16 cellular contexts compared by ENCODE assay signal in genomic region chr13:63910406-63910957, GRCh38.
DNase-seq lines count a peak whose midpoint lies in the region; ATAC-seq and TF ChIP-seq lines count a peak whose summit lies in the region.
"Had no signal": no experiment of that assay in that cellular context is flagged by ENCODE, and none has a peak within 500 bp of the region (broad histone marks: within the 10 kb centered on the region; RNA-seq: fewer than 3 reads in every experiment).

No MANE protein-coding gene starts in this region.

- H3K9ac ChIP-seq in mammary epithelial cell (ENCODE audit: insufficient read depth, low read length) = no peak overlapping the region
- H3K9ac ChIP-seq: parathyroid adenoma had no signal

- no peaks in the 10 kb centered on the region for H3K9me3 ChIP-seq in A673 (ENCODE audit: low read depth, low read length, poor library complexity, severe bottlenecking)
- no peaks in the 10 kb centered on the region for H3K9me3 ChIP-seq in mammary epithelial cell (replicated peaks; ENCODE audit: insufficient read depth, low read length)
- H3K9me3 ChIP-seq in breast epithelium = no peaks in the 10 kb centered on the region

- intact Hi-C loops in A673 (cut with micrococcal nuclease; ENCODE audit: unreplicated experiment) = loop anchor here (10.0 kb wide), 1 partner anchor 786 kb away; no protein-coding TSS in a partner anchor
- intact Hi-C loops in mammary epithelial cell (cut with micrococcal nuclease) = no loop called here
- intact Hi-C loops in breast epithelium (cut with DNase I; ENCODE audit: low total_unique reads) = no loop called here

- DNase-seq in A673 (ENCODE audit: low spot score) (peak; percentile 52), M059J (ENCODE audit: low read depth) (peak; percentile 45), brain microvascular endothelial cell (peak; percentile 2), iris pigment epithelial cell (ENCODE audit: low read depth) (peak; percentile 14), mammary epithelial cell (no peak), breast epithelium (ENCODE audit: low spot score in 2 of 2) (no peak), kidney glomerular epithelial cell (lab: John Stamatoyannopoulos, UW) (no peak)
- DNase-seq: activated T-cell treated with anti-CD3 and anti-CD28 coated beads for 4 hours; amniotic stem cell; dorsolateral prefrontal cortex; NCI-H82; stimulated activated CD4-positive, alpha-beta T cell treated with anti-CD3 and anti-CD28 coated beads, Interleukin-2, amount 100 ng/mL, for 24 hours had no signal

- H3K27me3 ChIP-seq in A673 (replicated peaks; ENCODE audit: insufficient read depth, low read depth, low read length, poor library complexity) (no peaks in the 10 kb centered on the region), brain microvascular endothelial cell (replicated peaks) (no peaks in the 10 kb centered on the region), mammary epithelial cell (ENCODE audit: insufficient read depth, low read length) (no peaks in the 10 kb centered on the region), breast epithelium (no peaks in the 10 kb centered on the region)

- H3K27ac ChIP-seq in A673 (ENCODE audit: low read depth, low read length, poor library complexity, severe bottlenecking) (no peak overlapping the region), brain microvascular endothelial cell (no peak overlapping the region), mammary epithelial cell (ENCODE audit: insufficient read depth, low read depth, low read length) (no peak overlapping the region), breast epithelium (no peak overlapping the region)
- H3K27ac ChIP-seq: dorsolateral prefrontal cortex, parathyroid adenoma, VCaP had no signal

- no peak overlapping the region for H3K4me2 ChIP-seq in mammary epithelial cell (ENCODE audit: insufficient read depth, low read depth, low read length)

- H3K4me3 ChIP-seq in A673 (ENCODE audit: low read depth, low read length, poor library complexity, severe bottlenecking) (no peak overlapping the region), brain microvascular endothelial cell (ENCODE audit: low read depth, low read length) (no peak overlapping the region), mammary epithelial cell (replicated peaks in 1 of 3; ENCODE audit: insufficient read depth in 1 of 3, low read depth in 2 of 3, low read length in 3 of 3) (no peak overlapping the region), breast epithelium (no peak overlapping the region)

- H2AFZ ChIP-seq in mammary epithelial cell (ENCODE audit: low read depth, low read length) = no peak overlapping the region
- H2AFZ ChIP-seq: parathyroid adenoma had no signal

- H3K79me2 ChIP-seq in mammary epithelial cell (ENCODE audit: insufficient read depth, low read length) = no peaks in the 10 kb centered on the region
- H3K79me2 ChIP-seq: parathyroid adenoma had no signal

- TF ChIP-seq CTCF in A673 (conservative IDR thresholded peaks at IDR 0.05; ENCODE audit: low read depth, low read length) (no peak), brain microvascular endothelial cell (IDR thresholded peaks at IDR 0.05; ENCODE audit: low read depth, low read length, missing control alignments) (no peak), mammary epithelial cell (conservative IDR thresholded peaks at IDR 0.05 in 1 of 2, IDR thresholded peaks at IDR 0.05 in 1 of 2; ENCODE audit: extremely low read depth in 1 of 2, insufficient read depth in 1 of 2, low read depth in 1 of 2, low read length in 2 of 2) (no peak), breast epithelium (IDR thresholded peaks at IDR 0.05) (no peak)

- dilution Hi-C loops in mammary epithelial cell (cut with HindIII; ENCODE audit: low sequenced_read_pairs) = no loop called here

- in situ Hi-C loops in brain microvascular endothelial cell (cut with HindIII; ENCODE audit: low pct_ligation_motif_present, low sequenced_read_pairs) = no loop called here
- in situ Hi-C loops in mammary epithelial cell (cut with MboI; ENCODE audit: low sequenced_read_pairs in 2 of 2) = no loop called here

- CTCF ChIA-PET in A673 (lab: Charles Lee) (no interaction called here), mammary epithelial cell (lab: Charles Lee; ENCODE audit: low non-redundant PET) (no interaction called here)

- H3K36me3 ChIP-seq in A673 (ENCODE audit: insufficient read depth, low read length, poor library complexity, severe bottlenecking) (no peaks in the 10 kb centered on the region), brain microvascular endothelial cell (replicated peaks) (no peaks in the 10 kb centered on the region), mammary epithelial cell (ENCODE audit: insufficient read depth, low read length) (no peaks in the 10 kb centered on the region), breast epithelium (no peaks in the 10 kb centered on the region)

- POLR2A ChIA-PET in A673 (lab: Charles Lee; ENCODE audit: low non-redundant PET) = no interaction called here

- WGBS in mammary epithelial cell (ENCODE audit: low coverage, missing lambda C conversion rate) = 50% methylated on average over 10 of the region's 10 CpGs

- TF ChIP-seq POLR2A in breast epithelium (IDR thresholded peaks at IDR 0.05) = no peak

- BruUV-seq in A673 (replicated peaks; lab: Mats Ljungman, UMichigan) (no TSS peak), mammary epithelial cell (replicated peaks; lab: Mats Ljungman, UMichigan) (no TSS peak)

- ATAC-seq in GM19351 (IDR thresholded peaks at IDR 0.05; ENCODE audit: unreplicated experiment) = no peak
- ATAC-seq: Right ventricle myocardium inferior had no signal

- H3K4me1 ChIP-seq in A673 (ENCODE audit: insufficient read depth, low read length, poor library complexity, severe bottlenecking) (peaks cover 14% of the 10 kb centered on the region), mammary epithelial cell (ENCODE audit: insufficient read depth, low read length) (no peaks in the 10 kb centered on the region), breast epithelium (no peaks in the 10 kb centered on the region)
- H3K4me1 ChIP-seq: parathyroid adenoma had no signal

- no peaks in the 10 kb centered on the region for H4K20me1 ChIP-seq in mammary epithelial cell (ENCODE audit: insufficient read depth, low read length)

Comparison
In these comparisons a context has a peak if more than half of its experiments do, and no peak if none do; other contexts are left out.
1. DNase-seq: peak in A673 (single experiment), M059J (single experiment), brain microvascular endothelial cell (single experiment) and iris pigment epithelial cell (single experiment); none in mammary epithelial cell (single experiment), breast epithelium (0 of 2) and kidney glomerular epithelial cell (single experiment).